In genomic region chr4:89056292-89056952, GRCh38 we compare ENCODE assay signal across 9 cellular contexts. TPM values are rescaled to one million over a fixed set of nuclear protein-coding genes. Genes with fewer than 3 reads are reported as not detected.
DNase-seq lines count a peak whose midpoint lies in the region; ATAC-seq, FAIRE-seq and TF ChIP-seq lines count a peak whose summit lies in the region.
"Had no signal": no experiment of that assay in that cellular context is flagged by ENCODE, and none has a peak within 500 bp of the region (broad histone marks: within the 10 kb centered on the region; RNA-seq: fewer than 3 reads in every experiment).

No MANE protein-coding gene starts in this region.

- no peak for FAIRE-seq in keratinocyte (lab: Jason Lieb, UNC)

- H3K4me1 ChIP-seq in adrenal gland (replicated peaks in 1 of 2) (peaks cover 0 to 27% of the 10 kb centered on the region in 2 donors), keratinocyte (ENCODE audit: control insufficient read depth, extremely low read depth, insufficient read depth, low read length) (peaks cover 5% of the 10 kb centered on the region), urinary bladder (ENCODE audit: insufficient read depth) (no peaks in the 10 kb centered on the region)
- H3K4me1 ChIP-seq: BLaER1 treated with 17β-estradiol and CSF1 and Interleukin-3, amounts not matched to agents 10 nM and 100 nM had no signal

- H3K27ac ChIP-seq in adrenal gland (peak overlapping the region; percentile 0 to 79 (median 58)), keratinocyte (ENCODE audit: control insufficient read depth, insufficient read depth, low read length) (peak overlapping the region; percentile 67), urinary bladder (ENCODE audit: low read depth) (peak overlapping the region; percentile 50)
- H3K27ac ChIP-seq: BLaER1 treated with 17β-estradiol and CSF1 and Interleukin-3, amounts not matched to agents 10 nM and 100 nM had no signal

- H3K9me3 ChIP-seq in adrenal gland (replicated peaks in 1 of 3): no peaks in the 10 kb centered on the region
- no peaks in the 10 kb centered on the region for H3K9me3 ChIP-seq in keratinocyte (ENCODE audit: control insufficient read depth, low read depth, low read length)

- peak overlapping the region; percentile 59 for H3K9ac ChIP-seq in keratinocyte (ENCODE audit: control insufficient read depth, extremely low read depth, insufficient read depth, low read length)
- H3K9ac ChIP-seq: BLaER1 treated with 17β-estradiol and CSF1 and Interleukin-3, amounts not matched to agents 10 nM and 100 nM had no signal

- peak overlapping the region in 2 of 4 donors; percentile 15 to 55 for H3K4me3 ChIP-seq in adrenal gland
- H3K4me3 ChIP-seq in keratinocyte (ENCODE audit: control insufficient read depth in 2 of 3, extremely low read depth in 1 of 3, insufficient read depth in 2 of 3, low read depth in 1 of 3, low read length in 3 of 3): peak overlapping the region; percentile 23 to 64 (median 53)
- peak overlapping the region; percentile 58 for H3K4me3 ChIP-seq in urinary bladder (ENCODE audit: low read depth, low read length)
- H3K4me3 ChIP-seq: BLaER1 treated with 17β-estradiol and CSF1 and Interleukin-3, amounts not matched to agents 10 nM and 100 nM had no signal

- peak overlapping the region; percentile 90 for H2AFZ ChIP-seq in keratinocyte (ENCODE audit: control insufficient read depth, low read length)

- no peak for ATAC-seq in GM21515 (IDR thresholded peaks at IDR 0.05; ENCODE audit: unreplicated experiment)

- H4K20me1 ChIP-seq in keratinocyte (ENCODE audit: control insufficient read depth, extremely low read depth, insufficient read depth, low read length): no peaks in the 10 kb centered on the region
- H4K20me1 ChIP-seq: BLaER1 treated with 17β-estradiol and CSF1 and Interleukin-3, amounts not matched to agents 10 nM and 100 nM had no signal

- DNase-seq in NCI-H2107 treated with DMSO at 0.1 percent for 48 hours (lab: John Stamatoyannopoulos, UW; ENCODE audit: unreplicated experiment) (peak; percentile 67), NCI-H2107 (lab: John Stamatoyannopoulos, UW) (no peak), adrenal gland (no peak), keratinocyte (ENCODE audit: low read depth, low spot score) (no peak), A172 (ENCODE audit: low spot score) (no peak), midbrain (lab: John Stamatoyannopoulos, UW) (no peak)

- intact Hi-C loops in adrenal gland (cut with DNase I): no loop called here

- H3K9me1 ChIP-seq in keratinocyte (ENCODE audit: control insufficient read depth, extremely low read depth, insufficient read depth, low read length): no peaks in the 10 kb centered on the region

- H3K36me3 ChIP-seq in adrenal gland (replicated peaks in 1 of 2): no peaks in the 10 kb centered on the region
- no peaks in the 10 kb centered on the region for H3K36me3 ChIP-seq in keratinocyte (ENCODE audit: control insufficient read depth in 2 of 2, extremely low read depth in 1 of 2, insufficient read depth in 2 of 2, low read length in 2 of 2)
- H3K36me3 ChIP-seq in urinary bladder (ENCODE audit: insufficient read depth): no peaks in the 10 kb centered on the region
- H3K36me3 ChIP-seq: BLaER1 treated with 17β-estradiol and CSF1 and Interleukin-3, amounts not matched to agents 10 nM and 100 nM had no signal

- H3K27me3 ChIP-seq in adrenal gland (no peaks in the 10 kb centered on the region), keratinocyte (ENCODE audit: control insufficient read depth, extremely low read depth, insufficient read depth, low read length) (no peaks in the 10 kb centered on the region)
- H3K27me3 ChIP-seq: BLaER1 treated with 17β-estradiol and CSF1 and Interleukin-3, amounts not matched to agents 10 nM and 100 nM had no signal

- no peak for TF ChIP-seq CTCF in adrenal gland (IDR thresholded peaks at IDR 0.05)
- no peak for TF ChIP-seq CTCF in keratinocyte (optimal IDR thresholded peaks at IDR 0.05 in 1 of 3, IDR thresholded peaks at IDR 0.05 in 1 of 3, conservative IDR thresholded peaks at IDR 0.05 in 1 of 3; ENCODE audit: extremely low read depth in 1 of 3, insufficient read depth in 2 of 3, low read length in 3 of 3)

- WGBS in adrenal gland, 4 donors: 10 to 20% (median 15%) methylated on average over 2 of the region's 2 CpGs
- WGBS in urinary bladder: 13% methylated on average over 2 of the region's 2 CpGs

- peaks cover 10% of the 10 kb centered on the region for H3K79me2 ChIP-seq in keratinocyte (ENCODE audit: control insufficient read depth, insufficient read depth, low read length)

- peak overlapping the region; percentile 68 for H3K4me2 ChIP-seq in keratinocyte (ENCODE audit: control insufficient read depth, extremely low read depth, insufficient read depth, low read depth, low read length)
- H3K4me2 ChIP-seq: BLaER1 treated with 17β-estradiol and CSF1 and Interleukin-3, amounts not matched to agents 10 nM and 100 nM had no signal

- dilution Hi-C loops in keratinocyte (cut with MboI; ENCODE audit: extremely low pct_ligation_motif_present, low sequenced_read_pairs): no loop called here

- TF ChIP-seq POLR2A in adrenal gland (IDR thresholded peaks at IDR 0.05): no peak

RNA-seq across cellular contexts. Expression of gene FAM13A, which starts 0.6 kb away (rescaled TPM):
- total RNA-seq in adrenal gland (10 to 100 TPM; 27.1 to 61.6 (median 33.1) TPM), urinary bladder (85.3 TPM)
- polyA plus RNA-seq in adrenal gland (10 to 100 TPM; 10.1 to 21.1 (median 13.6) TPM), keratinocyte (3.6 to 6.0 TPM (median 5.2 TPM) in 3 replicates), urinary bladder (21.9 TPM)
- 3.3 TPM for polyA plus RNA-seq in keratinocyte (2011; ENCODE audit: low read depth)
- 3.2 and 4.5 TPM in 2 replicates for polyA plus RNA-seq in keratinocyte (2011; cell fraction: cytosol; rRNA removed)
- polyA plus RNA-seq in keratinocyte (2011; cell fraction: nucleus; rRNA removed): 5.5 and 5.6 TPM in 2 replicates
- 2.4 and 3.9 TPM in 2 replicates for polyA plus RNA-seq in keratinocyte (2012; ENCODE audit: low replicate concordance)
- polyA minus RNA-seq in keratinocyte: 2.7 to 9.1 TPM (median 6.8 TPM) in 3 replicates
- 1.9 TPM for polyA minus RNA-seq in keratinocyte (2011; cell fraction: cytosol; rRNA and poly(A)+ RNA removed)
- polyA minus RNA-seq in keratinocyte (2011; cell fraction: nucleus; rRNA and poly(A)+ RNA removed): 8.0 and 17.1 TPM in 2 replicates
- total RNA-seq in A172 (2014; rRNA removed; shearing (Covaris generic)): 8.0 and 9.8 TPM in 2 replicates

RNA-seq across cellular contexts. Expression of gene TIGD2, which starts 54.9 kb away (rescaled TPM):
- total RNA-seq in adrenal gland (1 to 10 TPM; 2.1 to 6.6 (median 4.2) TPM), urinary bladder (12.0 TPM)
- polyA plus RNA-seq in adrenal gland (1 to 10 TPM; 1.4 to 5.4 (median 2.5) TPM), keratinocyte (2.7 to 5.3 TPM (median 4.9 TPM) in 3 replicates), urinary bladder (3.6 TPM)
- 10.3 TPM for polyA plus RNA-seq in keratinocyte (2011; ENCODE audit: low read depth)
- polyA plus RNA-seq in keratinocyte (2011; cell fraction: cytosol; rRNA removed): 2.6 and 4.9 TPM in 2 replicates
- polyA plus RNA-seq in keratinocyte (2011; cell fraction: nucleus; rRNA removed): 4.6 and 5.6 TPM in 2 replicates
- polyA plus RNA-seq in keratinocyte (2012; ENCODE audit: low replicate concordance): 6.4 and 6.5 TPM in 2 replicates
- polyA minus RNA-seq in keratinocyte: 1.8 to 4.1 TPM (median 2.6 TPM) in 3 replicates
- polyA minus RNA-seq in keratinocyte (2011; cell fraction: cytosol; rRNA and poly(A)+ RNA removed): 3.5 TPM
- 2.3 and 6.1 TPM in 2 replicates for polyA minus RNA-seq in keratinocyte (2011; cell fraction: nucleus; rRNA and poly(A)+ RNA removed)
- 10.2 and 16.6 TPM in 2 replicates for total RNA-seq in A172 (2014; rRNA removed; shearing (Covaris generic))
